ENCODE assay signal across 10 cellular contexts in genomic region chr20:49590163-49591017, GRCh38. TPM values are rescaled to one million over a fixed set of nuclear protein-coding genes. Genes with fewer than 3 reads are reported as not detected.
A peak's percentile ranks its signal among the peaks of the same experiment; 100 is the strongest.
DNase-seq lines count a peak whose midpoint lies in the region; ATAC-seq and TF ChIP-seq lines count a peak whose summit lies in the region.
"Had no signal": no experiment of that assay in that cellular context is flagged by ENCODE, and none has a peak within 500 bp of the region (broad histone marks: within the 10 kb centered on the region; RNA-seq: fewer than 3 reads in every experiment).

No MANE protein-coding gene starts in this region.

- no peaks in the 10 kb centered on the region for H3K9me3 ChIP-seq in CD4-positive, alpha-beta T cell (ENCODE audit: control insufficient read depth, low read length)

- CTCF ChIA-PET in CD4-positive, alpha-beta T cell (lab: Charles Lee) = interaction anchor here (1.2 kb wide), 1 partner anchor 49 kb away, joined by 3 read pairs; no protein-coding TSS in a partner anchor

- peaks cover 21% of the 10 kb centered on the region for H3K4me1 Mint-ChIP-seq in activated naive CD4-positive, alpha-beta T cell treated with anti-CD3 and anti-CD28 coated beads, Interleukin-2, amount 50 U/mL, for 24 hours
- H3K4me1 Mint-ChIP-seq in central memory CD8-positive, alpha-beta T cell = peaks cover 37% of the 10 kb centered on the region
- peaks cover 60% of the 10 kb centered on the region for H3K4me1 Mint-ChIP-seq in stimulated activated naive CD8-positive, alpha-beta T cell treated with anti-CD3 and anti-CD28 coated beads, Interleukin-15, amount 100 ng/mL, for 72 hours
- peaks cover 6% of the 10 kb centered on the region for H3K4me1 Mint-ChIP-seq in CD4-positive, alpha-beta T cell (ENCODE audit: low read depth)

- H3K27me3 Mint-ChIP-seq in activated naive CD4-positive, alpha-beta T cell treated with anti-CD3 and anti-CD28 coated beads, Interleukin-2, amount 50 U/mL, for 24 hours = no peaks in the 10 kb centered on the region
- H3K27me3 Mint-ChIP-seq in central memory CD8-positive, alpha-beta T cell = peaks cover 6% of the 10 kb centered on the region
- peaks cover 25% of the 10 kb centered on the region for H3K27me3 Mint-ChIP-seq in stimulated activated naive CD8-positive, alpha-beta T cell treated with anti-CD3 and anti-CD28 coated beads, Interleukin-15, amount 100 ng/mL, for 72 hours
- peaks cover 10% of the 10 kb centered on the region for H3K27me3 Mint-ChIP-seq in CD4-positive, alpha-beta T cell

- no peaks in the 10 kb centered on the region for H3K36me3 Mint-ChIP-seq in activated naive CD4-positive, alpha-beta T cell treated with anti-CD3 and anti-CD28 coated beads, Interleukin-2, amount 50 U/mL, for 24 hours
- peaks cover 3% of the 10 kb centered on the region for H3K36me3 Mint-ChIP-seq in central memory CD8-positive, alpha-beta T cell (ENCODE audit: insufficient read depth)
- no peaks in the 10 kb centered on the region for H3K36me3 Mint-ChIP-seq in CD4-positive, alpha-beta T cell (ENCODE audit: low read depth)

- H3K27ac ChIP-seq in CD4-positive, alpha-beta T cell (ENCODE audit: low read depth, low read length) = no peak overlapping the region

- no peaks in the 10 kb centered on the region for H3K27me3 ChIP-seq in CD4-positive, alpha-beta T cell (ENCODE audit: control insufficient read depth, insufficient read depth, low read length)

- no peak for TF ChIP-seq CTCF in NB4 (IDR thresholded peaks at IDR 0.05; ENCODE audit: low read depth, low read length)
- no peak for TF ChIP-seq CTCF in CD4-positive, alpha-beta T cell (IDR thresholded peaks at IDR 0.05)

- POLR2A ChIA-PET in CD4-positive, alpha-beta T cell (lab: Charles Lee) = interaction anchor here (0.6 kb wide), 1 partner anchor 28 kb away, joined by 3 read pairs; no protein-coding TSS in a partner anchor

- no peak overlapping the region for H3K4me3 Mint-ChIP-seq in activated naive CD4-positive, alpha-beta T cell treated with anti-CD3 and anti-CD28 coated beads, Interleukin-2, amount 50 U/mL, for 24 hours
- H3K4me3 Mint-ChIP-seq in central memory CD8-positive, alpha-beta T cell = no peak overlapping the region
- H3K4me3 Mint-ChIP-seq in stimulated activated naive CD8-positive, alpha-beta T cell treated with anti-CD3 and anti-CD28 coated beads, Interleukin-15, amount 100 ng/mL, for 72 hours = peak overlapping the region in 1 of 2 donors; percentile 34
- H3K4me3 Mint-ChIP-seq in CD4-positive, alpha-beta T cell = no peak overlapping the region

- ATAC-seq in central memory CD8-positive, alpha-beta T cell (replicated peaks; ENCODE audit: extremely low read depth, poor library complexity, severe bottlenecking) = no peak
- ATAC-seq in stimulated activated naive CD8-positive, alpha-beta T cell treated with anti-CD3 and anti-CD28 coated beads, Interleukin-15, amount 100 ng/mL, for 72 hours = no peak
- ATAC-seq in CD4-positive, alpha-beta T cell (ENCODE audit: poor library complexity) = no peak
- no peak for ATAC-seq in HG02759 (IDR thresholded peaks at IDR 0.05; ENCODE audit: unreplicated experiment)
- no peak for ATAC-seq in HG02840 (IDR thresholded peaks at IDR 0.05; ENCODE audit: low FRiP score, unreplicated experiment)

- H3K9me3 Mint-ChIP-seq in activated naive CD4-positive, alpha-beta T cell treated with anti-CD3 and anti-CD28 coated beads, Interleukin-2, amount 50 U/mL, for 24 hours = no peaks in the 10 kb centered on the region
- H3K9me3 Mint-ChIP-seq in central memory CD8-positive, alpha-beta T cell = no peaks in the 10 kb centered on the region
- H3K9me3 Mint-ChIP-seq in stimulated activated naive CD8-positive, alpha-beta T cell treated with anti-CD3 and anti-CD28 coated beads, Interleukin-15, amount 100 ng/mL, for 72 hours = peaks cover 7 to 9% of the 10 kb centered on the region in 2 donors
- no peaks in the 10 kb centered on the region for H3K9me3 Mint-ChIP-seq in CD4-positive, alpha-beta T cell

- TF ChIP-seq POLR2A in NB4 (IDR thresholded peaks at IDR 0.05; ENCODE audit: extremely low read depth, insufficient read length) = no peak

- no peak for DNase-seq in activated naive CD4-positive, alpha-beta T cell treated with Interleukin-2 at 50 U/mL for 16 hours
- DNase-seq in NB4 (ENCODE audit: low read depth) = peak; percentile 27
- no peak for DNase-seq in central memory CD8-positive, alpha-beta T cell (ENCODE audit: low spot score in 2 of 2)
- no peak for DNase-seq in stimulated activated naive CD8-positive, alpha-beta T cell treated with anti-CD3 and anti-CD28 coated beads, Interleukin-15, amount 100 ng/mL, for 72 hours
- DNase-seq in CD4-positive, alpha-beta T cell = no peak
- DNase-seq: NCI-H2081, SHP77 treated with DMSO at 0.1 percent for 48 hours had no signal

- H3K4me3 ChIP-seq in NB4 (ENCODE audit: low read depth, low read length) = no peak overlapping the region

- intact Hi-C loops in CD4-positive, alpha-beta T cell (cut with DNase I, micrococcal nuclease) = no loop called here

- peak overlapping the region; percentile 80 for H3K27ac Mint-ChIP-seq in activated naive CD4-positive, alpha-beta T cell treated with anti-CD3 and anti-CD28 coated beads, Interleukin-2, amount 50 U/mL, for 24 hours
- peak overlapping the region; percentile 29 for H3K27ac Mint-ChIP-seq in central memory CD8-positive, alpha-beta T cell (ENCODE audit: low read depth)
- H3K27ac Mint-ChIP-seq in stimulated activated naive CD8-positive, alpha-beta T cell treated with anti-CD3 and anti-CD28 coated beads, Interleukin-15, amount 100 ng/mL, for 72 hours = peak overlapping the region; percentile 42 to 43
- no peak overlapping the region for H3K27ac Mint-ChIP-seq in CD4-positive, alpha-beta T cell

RNA-seq across cellular contexts. Expression of gene PTGIS, which starts 22.5 kb away (rescaled TPM):
- total RNA-seq in CD4-positive, alpha-beta T cell = not detected
